ENCODE assay signal across 9 cellular contexts in the genomic region with DNA sequence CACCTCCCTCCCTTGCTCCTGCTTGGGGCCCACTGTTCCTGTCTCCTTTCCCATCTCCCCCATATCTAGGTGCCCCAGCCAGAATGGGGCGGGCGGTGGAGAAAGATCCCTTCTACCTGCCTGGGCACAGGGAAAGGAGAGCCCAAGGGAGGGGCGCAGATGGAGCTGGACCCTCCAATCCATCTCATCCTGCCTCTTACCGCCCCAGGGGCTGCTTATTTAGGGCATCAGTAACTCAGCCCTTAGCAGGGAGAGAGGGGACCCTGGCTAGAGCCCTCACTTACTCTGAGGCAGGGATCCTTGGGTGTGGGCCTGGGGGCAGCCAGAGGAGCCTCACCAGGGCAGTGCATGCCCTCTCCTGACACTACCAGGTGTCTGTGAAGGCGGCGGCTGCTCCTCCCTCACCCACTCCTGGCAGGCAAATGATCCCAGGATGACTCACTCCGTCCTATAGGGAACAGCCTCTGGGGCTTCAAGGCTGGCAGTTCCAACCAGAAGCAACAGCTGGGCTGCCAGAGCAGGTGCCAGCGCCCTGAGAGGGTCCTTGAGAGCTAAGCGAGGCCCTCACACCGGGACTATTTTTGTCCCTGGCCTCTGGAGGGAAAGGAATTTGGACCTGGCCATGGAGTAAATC. TPM values are rescaled to one million over a fixed set of nuclear protein-coding genes. Genes with fewer than 3 reads are reported as not detected.
A peak's percentile ranks its signal among the peaks of the same experiment; 100 is the strongest.
DNase-seq lines count a peak whose midpoint lies in the region; ATAC-seq and TF ChIP-seq lines count a peak whose summit lies in the region.
"Had no signal": no experiment of that assay in that cellular context is flagged by ENCODE, and none has a peak within 500 bp of the region (broad histone marks: within the 10 kb centered on the region; RNA-seq: fewer than 3 reads in every experiment).

No MANE protein-coding gene starts in this region.

- CTCF ChIA-PET in CD4-positive, alpha-beta memory T cell (lab: Charles Lee; ENCODE audit: partially characterized antibody) = no interaction called here

- intact Hi-C loops in mucosa of descending colon (cut with DNase I, micrococcal nuclease) = no loop called here
- intact Hi-C loops in CD4-positive, alpha-beta memory T cell (cut with micrococcal nuclease) = no loop called here

- H3K36me3 ChIP-seq in mucosa of descending colon (ENCODE audit: low read depth) = no peaks in the 10 kb centered on the region
- no peaks in the 10 kb centered on the region for H3K36me3 ChIP-seq in CD4-positive, alpha-beta memory T cell (ENCODE audit: insufficient read depth, low read length)

- no peaks in the 10 kb centered on the region for H3K9me3 ChIP-seq in mucosa of descending colon
- no peaks in the 10 kb centered on the region for H3K9me3 ChIP-seq in CD4-positive, alpha-beta memory T cell (ENCODE audit: control insufficient read depth in 1 of 2, low read length in 2 of 2)

- no peak for TF ChIP-seq CTCF in mucosa of descending colon (IDR thresholded peaks at IDR 0.05)

- peaks cover 12% of the 10 kb centered on the region for H3K27me3 ChIP-seq in CD4-positive, alpha-beta memory T cell (ENCODE audit: insufficient read depth, low read length)

- H3K4me3 ChIP-seq in mucosa of descending colon = no peak overlapping the region
- no peak overlapping the region for H3K4me3 ChIP-seq in CD4-positive, alpha-beta memory T cell (ENCODE audit: low read length in 2 of 2)

- peak; percentile 89 for ATAC-seq in mucosa of descending colon
- ATAC-seq in HG03196 (IDR thresholded peaks at IDR 0.05; ENCODE audit: unreplicated experiment) = no peak
- ATAC-seq in HG03045 (IDR thresholded peaks at IDR 0.05; ENCODE audit: unreplicated experiment) = no peak

- peaks cover 3 to 13% (median 7%) of the 10 kb centered on the region in 4 donors for H3K4me1 Mint-ChIP-seq in CD4-positive, alpha-beta memory T cell

- H3K27ac Mint-ChIP-seq in CD4-positive, alpha-beta memory T cell = no peak overlapping the region

- H3K4me3 Mint-ChIP-seq in CD4-positive, alpha-beta memory T cell = peak overlapping the region in 1 of 8 donors; percentile 39

- H3K9me3 Mint-ChIP-seq in CD4-positive, alpha-beta memory T cell = no peaks in the 10 kb centered on the region

- peak; percentile 76 for DNase-seq in DMS153 (lab: John Stamatoyannopoulos, UW)
- DNase-seq in NCI-H2107 treated with DMSO at 0.1 percent for 48 hours (lab: John Stamatoyannopoulos, UW; ENCODE audit: unreplicated experiment) = peak; percentile 92
- DNase-seq in T47D (ENCODE audit: low read depth in 1 of 2, low spot score in 1 of 2) = peak; percentile 83 to 89
- peak; percentile 81 to 86 (median 82) for DNase-seq in mucosa of descending colon
- DNase-seq in CD4-positive, alpha-beta memory T cell = no peak
- no peak for DNase-seq in COLO829 (ENCODE audit: low spot score)

- no peaks in the 10 kb centered on the region for H3K36me3 Mint-ChIP-seq in CD4-positive, alpha-beta memory T cell

- no peak overlapping the region for H3K27ac ChIP-seq in CD4-positive, alpha-beta memory T cell (ENCODE audit: low read depth, low read length)

- POLR2A ChIA-PET in CD4-positive, alpha-beta memory T cell (lab: Charles Lee; ENCODE audit: partially characterized antibody) = no interaction called here

- in situ Hi-C loops in T47D (cut with HindIII; ENCODE audit: low pct_unique_long_range_greater_than_20kb, low sequenced_read_pairs) = no loop called here

- peaks cover 38% of the 10 kb centered on the region for H3K4me1 ChIP-seq in mucosa of descending colon (ENCODE audit: low read depth)
- peaks cover 9% of the 10 kb centered on the region for H3K4me1 ChIP-seq in CD4-positive, alpha-beta memory T cell (ENCODE audit: insufficient read depth, low read length)

- peaks cover 14 to 29% of the 10 kb centered on the region in 2 donors for H3K27me3 Mint-ChIP-seq in CD4-positive, alpha-beta memory T cell

RNA-seq across cellular contexts. Expression of gene BCAR1, which starts 16.3 kb away (rescaled TPM):
- 100 to 1,000 TPM; 100 to 134 (median 116) TPM for total RNA-seq in mucosa of descending colon
- under 1 TPM in 1 of 2 experiments, not detected in 1; 0.36 TPM for total RNA-seq in CD4-positive, alpha-beta memory T cell
- polyA plus RNA-seq in CD4-positive, alpha-beta memory T cell = under 1 TPM in 1 of 2 donors, not detected in 1; 0.30 TPM

RNA-seq across cellular contexts. Expression of gene CTRB1, which starts 49.0 kb away (rescaled TPM):
- under 1 TPM in 2 of 3 donors, not detected in 1; 0.67 to 0.76 TPM for total RNA-seq in mucosa of descending colon
- not detected for total RNA-seq in CD4-positive, alpha-beta memory T cell
- polyA plus RNA-seq in CD4-positive, alpha-beta memory T cell = not detected
- total RNA-seq: pulmonary artery endothelial cell had no signal

Comparison
In these comparisons a context has a peak if more than half of its experiments do, and no peak if none do; other contexts are left out.
1. DNase-seq: peak in DMS153 (single experiment), NCI-H2107 treated with DMSO at 0.1 percent for 48 hours (single experiment), T47D (2 of 2) and mucosa of descending colon (3 of 3); none in CD4-positive, alpha-beta memory T cell (0 of 5) and COLO829 (single experiment).
2. RNA of gene BCAR1, which starts 16.3 kb away (total RNA-seq): 100 to 134 TPM in mucosa of descending colon; 0.36 TPM in CD4-positive, alpha-beta memory T cell; every median in the first group is over 10 times any median in the second.